Comparison of ENCODE assay signal across 13 cellular contexts in the genomic region with DNA sequence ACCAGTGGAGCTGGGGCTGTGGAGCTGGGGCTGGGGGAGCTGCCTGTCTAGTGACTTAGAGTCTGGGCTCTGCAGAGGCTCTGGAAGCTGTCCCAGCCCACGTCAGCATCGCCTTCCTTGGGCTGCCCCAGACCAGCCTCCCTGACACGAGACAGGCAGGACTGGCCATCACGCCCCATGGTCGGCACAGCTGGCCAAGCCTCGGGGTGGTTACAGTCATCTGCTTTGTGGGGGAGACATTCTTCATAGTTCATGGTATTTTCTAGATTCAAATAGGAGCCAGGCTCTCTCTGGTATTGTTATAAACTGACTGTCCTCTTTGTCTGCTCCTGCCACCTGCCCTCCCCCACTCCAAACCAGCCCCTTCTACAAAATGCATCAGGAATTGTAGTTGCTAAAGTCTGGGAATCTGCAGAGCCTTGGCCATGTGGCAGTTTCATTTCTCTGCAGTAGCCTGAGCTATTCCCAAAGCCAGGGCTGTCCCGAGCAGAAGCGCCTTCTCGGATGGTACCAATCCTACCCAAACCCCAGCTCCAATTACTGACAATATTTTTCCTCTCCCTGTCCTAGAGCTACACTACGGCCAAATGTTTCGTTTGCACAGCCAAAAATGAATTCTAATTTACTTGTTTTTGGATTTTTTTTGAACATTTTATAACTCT. TPM values are rescaled to one million over a fixed set of nuclear protein-coding genes. Genes with fewer than 3 reads are reported as not detected.
DNase-seq lines count a peak whose midpoint lies in the region; ATAC-seq and TF ChIP-seq lines count a peak whose summit lies in the region.
"Had no signal": no experiment of that assay in that cellular context is flagged by ENCODE, and none has a peak within 500 bp of the region (broad histone marks: within the 10 kb centered on the region; RNA-seq: fewer than 3 reads in every experiment).

No MANE protein-coding gene starts in this region.

- no peak for ATAC-seq in GM21528 (IDR thresholded peaks at IDR 0.05; ENCODE audit: low FRiP score, unreplicated experiment)

- no peaks in the 10 kb centered on the region for H3K9me3 ChIP-seq in tibial artery
- H3K9me3 ChIP-seq: lower lobe of right lung had no signal

- peak overlapping the region in 1 of 2 donors; percentile 28 for H3K27ac ChIP-seq in tibial artery
- H3K27ac ChIP-seq: lower lobe of right lung, parathyroid adenoma had no signal

- peaks cover 0 to 6% (median 0%) of the 10 kb centered on the region in 3 donors for H3K27me3 Mint-ChIP-seq in immature natural killer cell (ENCODE audit: low read depth in 3 of 3)

- no peaks in the 10 kb centered on the region for H3K4me1 Mint-ChIP-seq in immature natural killer cell

- peaks cover 0 to 20% (median 0%) of the 10 kb centered on the region in 4 donors for H3K4me1 ChIP-seq in tibial artery
- H3K4me1 ChIP-seq: parathyroid adenoma had no signal

- H3K4me3 ChIP-seq in tibial artery = no peak overlapping the region
- H3K4me3 ChIP-seq: lower lobe of right lung had no signal

- no peak overlapping the region for H3K27ac Mint-ChIP-seq in immature natural killer cell

- DNase-seq in M059J (ENCODE audit: low read depth) (peak; percentile 83), fibroblast of gingiva (ENCODE audit: low read depth) (peak; percentile 42), midbrain (lab: John Stamatoyannopoulos, UW) (peak; percentile 76), tibial artery (peak; percentile 62 to 86), cerebellar nuclear complex (lab: John Stamatoyannopoulos, UW) (no peak), DMS79 treated with DMSO at 0.1 percent for 48 hours (lab: John Stamatoyannopoulos, UW) (no peak), immature natural killer cell (no peak)
- DNase-seq: activated effector memory CD4-positive, alpha-beta T cell treated with Interleukin-2 at 50 U/mL for 16 hours; dermis blood vessel endothelial cell; GOT3; lower lobe of right lung had no signal

- TF ChIP-seq CTCF in tibial artery (IDR thresholded peaks at IDR 0.05) = no peak

- intact Hi-C loops in tibial artery (cut with DNase I; ENCODE audit: low total_unique reads) = no loop called here

- H3K9me3 Mint-ChIP-seq in immature natural killer cell = peaks cover 0 to 2% (median 0%) of the 10 kb centered on the region in 6 donors

- H3K27me3 ChIP-seq in tibial artery = no peaks in the 10 kb centered on the region

- H3K36me3 Mint-ChIP-seq in immature natural killer cell = no peaks in the 10 kb centered on the region

- H3K36me3 ChIP-seq in tibial artery = peaks cover 45 to 70% (median 60%) of the 10 kb centered on the region in 3 donors

- no peak overlapping the region for H3K4me3 Mint-ChIP-seq in immature natural killer cell

RNA-seq across cellular contexts. Expression of gene OLFML2B, which starts 29.4 kb away (rescaled TPM):
- 21.1 and 28.4 TPM in 2 replicates for total RNA-seq in M059J (2014; rRNA removed; shearing (Covaris generic))
- polyA plus RNA-seq in immature natural killer cell = not detected

Comparison
In these comparisons a context has a peak if more than half of its experiments do, and no peak if none do; other contexts are left out.
1. DNase-seq: peak in M059J (single experiment), fibroblast of gingiva (single experiment), midbrain (single experiment) and tibial artery (2 of 2); none in cerebellar nuclear complex (0 of 2), DMS79 treated with DMSO at 0.1 percent for 48 hours (single experiment) and immature natural killer cell (0 of 3).